8 cellular contexts compared by ENCODE assay signal in the genomic region with DNA sequence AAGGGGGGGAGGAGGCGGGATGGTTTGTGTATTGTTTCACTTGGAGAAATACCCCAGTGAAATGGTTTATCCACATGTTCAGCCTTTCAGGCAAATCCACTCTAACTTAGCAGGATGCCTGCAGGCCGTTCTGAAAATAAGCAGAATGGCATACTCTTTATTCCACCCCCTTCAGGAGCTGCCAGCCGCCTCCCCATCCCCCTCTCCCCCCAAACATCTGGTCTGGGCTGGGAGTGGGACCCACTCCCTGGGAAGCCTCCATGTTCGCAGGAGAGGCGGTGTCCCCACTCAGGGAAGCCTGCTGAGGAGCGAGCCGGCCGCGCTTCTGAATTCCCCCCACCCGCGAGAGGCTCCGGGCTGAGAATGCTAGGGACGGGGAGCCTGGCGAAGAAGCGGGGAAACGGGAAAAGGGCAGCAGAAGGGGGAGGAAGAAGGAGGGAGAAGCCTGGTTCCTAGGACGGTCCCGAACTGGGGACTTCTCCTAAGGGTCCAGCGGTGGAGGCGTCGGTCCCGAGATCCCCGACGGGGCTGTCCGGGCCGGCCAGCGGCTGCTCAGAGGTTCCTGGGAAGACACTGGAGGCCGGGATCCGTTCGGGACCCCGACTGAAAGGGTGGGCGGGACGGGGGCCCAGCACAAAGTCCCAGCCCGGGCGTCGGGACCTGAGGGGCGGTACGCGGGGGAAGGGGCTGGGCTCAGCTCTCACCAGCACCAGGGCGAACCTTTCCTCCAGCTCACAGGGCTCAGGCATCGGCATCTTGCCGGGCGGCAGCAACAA. TPM values are rescaled to one million over a fixed set of nuclear protein-coding genes. Genes with fewer than 3 reads are reported as not detected.
A peak's percentile ranks its signal among the peaks of the same experiment; 100 is the strongest.
DNase-seq lines count a peak whose midpoint lies in the region; ATAC-seq and TF ChIP-seq lines count a peak whose summit lies in the region.

No MANE protein-coding gene starts in this region.

- CTCF ChIA-PET in MCF 10A (lab: Yijun Ruan, JAX) = interaction anchor here (0.7 to 0.8 kb wide), 3 partner anchors 63 to 1986 kb away, joined by 3 read pairs; no protein-coding TSS in a partner anchor

- H3K27me3 Mint-ChIP-seq in MCF 10A (ENCODE audit: insufficient read depth, unreplicated experiment) (peaks cover 59% of the 10 kb centered on the region), immature natural killer cell (ENCODE audit: low read depth in 3 of 3) (peaks cover 0 to 16% (median 16%) of the 10 kb centered on the region in 3 donors)

- ATAC-seq in HG02981 (IDR thresholded peaks at IDR 0.05; ENCODE audit: unreplicated experiment) = peak; percentile 8

- in situ Hi-C loops in SK-MEL-5 (cut with HindIII; ENCODE audit: low pct_unique_long_range_greater_than_20kb, low sequenced_read_pairs) = no loop called here

- no peaks in the 10 kb centered on the region for H3K36me3 Mint-ChIP-seq in MCF 10A (ENCODE audit: insufficient read depth, unreplicated experiment)
- H3K36me3 Mint-ChIP-seq in immature natural killer cell = no peaks in the 10 kb centered on the region

- peaks cover 5% of the 10 kb centered on the region for H3K4me1 Mint-ChIP-seq in MCF 10A (ENCODE audit: insufficient read depth, unreplicated experiment)
- peaks cover 49 to 54% of the 10 kb centered on the region in 2 donors for H3K4me1 Mint-ChIP-seq in immature natural killer cell

- DNase-seq in NCI-H748 (lab: John Stamatoyannopoulos, UW; ENCODE audit: unreplicated experiment) (peak; percentile 55), NCI-H748 treated with DMSO at 0.1 percent for 48 hours (lab: John Stamatoyannopoulos, UW) (no peak), SK-MEL-5 (ENCODE audit: low read depth, low spot score) (peak; percentile 36), MCF 10A (ENCODE audit: unreplicated experiment) (no peak), immature natural killer cell (peak in 1 of 3 donors; percentile 12), pons (ENCODE audit: low spot score) (no peak)

- H3K9me3 Mint-ChIP-seq in MCF 10A (ENCODE audit: unreplicated experiment) = no peaks in the 10 kb centered on the region
- no peaks in the 10 kb centered on the region for H3K9me3 Mint-ChIP-seq in immature natural killer cell

- peak overlapping the region; percentile 64 to 95 (median 87) for H3K4me3 ChIP-seq in skin epidermis

- peak overlapping the region; percentile 50 for H3K4me3 Mint-ChIP-seq in MCF 10A (ENCODE audit: unreplicated experiment)
- peak overlapping the region; percentile 85 to 97 (median 90) for H3K4me3 Mint-ChIP-seq in immature natural killer cell

- TF ChIP-seq CTCF in MCF 10A (IDR thresholded peaks at IDR 0.05; ENCODE audit: unreplicated experiment) = no peak

- H3K27ac Mint-ChIP-seq in MCF 10A (ENCODE audit: low read depth, unreplicated experiment) = no peak overlapping the region
- H3K27ac Mint-ChIP-seq in immature natural killer cell = peak overlapping the region; percentile 68 to 95 (median 88)

- peak overlapping the region; percentile 59 to 98 (median 93) for H3K27ac ChIP-seq in skin epidermis

- intact Hi-C loops in MCF 10A (cut with micrococcal nuclease) = loop anchor here (1.0 to 2.0 kb wide), 2 partner anchors 62 to 70 kb away; no protein-coding TSS in a partner anchor

- POLR2A ChIA-PET in MCF 10A (lab: Yijun Ruan, JAX) = interaction anchor here (0.7 to 1.0 kb wide), 3 partner anchors 16 to 83 kb away, joined by 3 to 6 read pairs (median 3); partner anchors contain the start of gene PRPF40B

- BruUV-seq in MCF 10A (replicated peaks; lab: Mats Ljungman, UMichigan) = no TSS peak

RNA-seq across cellular contexts. Expression of gene FMNL3, which starts 0.7 kb away (rescaled TPM):
- total RNA-seq in SK-MEL-5 (2014; rRNA removed; shearing (Covaris generic)) = 14.5 and 17.4 TPM in 2 replicates
- 11.2 and 15.1 TPM in 2 replicates for polyA plus RNA-seq in SK-MEL-5 (2015; cell fraction: cytosol; rRNA removed)
- polyA plus RNA-seq in SK-MEL-5 (2015; cell fraction: nucleus; rRNA removed) = 25.1 and 35.2 TPM in 2 replicates
- 0.58 and 0.91 TPM in 2 replicates for total RNA-seq in MCF 10A (2022)
- 10 to 100 TPM; 11.0 to 22.7 (median 12.6) TPM for polyA plus RNA-seq in immature natural killer cell

RNA-seq across cellular contexts. Expression of gene TMBIM6, which starts 34.8 kb away (rescaled TPM):
- total RNA-seq in SK-MEL-5 (2014; rRNA removed; shearing (Covaris generic)) = 970 and 993 TPM in 2 replicates
- 1,025 and 1,064 TPM in 2 replicates for polyA plus RNA-seq in SK-MEL-5 (2015; cell fraction: cytosol; rRNA removed)
- polyA plus RNA-seq in SK-MEL-5 (2015; cell fraction: nucleus; rRNA removed) = 287 and 309 TPM in 2 replicates
- 517 and 606 TPM in 2 replicates for total RNA-seq in MCF 10A (2022)
- polyA plus RNA-seq in immature natural killer cell = 1,000 to 10,000 TPM in 2 of 3 donors, 100 to 1,000 TPM in 1; 982 to 1,961 (median 1,202) TPM

Comparison
In these comparisons a context has a peak if more than half of its experiments do, and no peak if none do; other contexts are left out.
1. DNase-seq: peak in NCI-H748 (single experiment) and SK-MEL-5 (single experiment); none in NCI-H748 treated with DMSO at 0.1 percent for 48 hours (single experiment), MCF 10A (single experiment) and pons (single experiment).